10 cellular contexts compared by ENCODE assay signal in the genomic region with DNA sequence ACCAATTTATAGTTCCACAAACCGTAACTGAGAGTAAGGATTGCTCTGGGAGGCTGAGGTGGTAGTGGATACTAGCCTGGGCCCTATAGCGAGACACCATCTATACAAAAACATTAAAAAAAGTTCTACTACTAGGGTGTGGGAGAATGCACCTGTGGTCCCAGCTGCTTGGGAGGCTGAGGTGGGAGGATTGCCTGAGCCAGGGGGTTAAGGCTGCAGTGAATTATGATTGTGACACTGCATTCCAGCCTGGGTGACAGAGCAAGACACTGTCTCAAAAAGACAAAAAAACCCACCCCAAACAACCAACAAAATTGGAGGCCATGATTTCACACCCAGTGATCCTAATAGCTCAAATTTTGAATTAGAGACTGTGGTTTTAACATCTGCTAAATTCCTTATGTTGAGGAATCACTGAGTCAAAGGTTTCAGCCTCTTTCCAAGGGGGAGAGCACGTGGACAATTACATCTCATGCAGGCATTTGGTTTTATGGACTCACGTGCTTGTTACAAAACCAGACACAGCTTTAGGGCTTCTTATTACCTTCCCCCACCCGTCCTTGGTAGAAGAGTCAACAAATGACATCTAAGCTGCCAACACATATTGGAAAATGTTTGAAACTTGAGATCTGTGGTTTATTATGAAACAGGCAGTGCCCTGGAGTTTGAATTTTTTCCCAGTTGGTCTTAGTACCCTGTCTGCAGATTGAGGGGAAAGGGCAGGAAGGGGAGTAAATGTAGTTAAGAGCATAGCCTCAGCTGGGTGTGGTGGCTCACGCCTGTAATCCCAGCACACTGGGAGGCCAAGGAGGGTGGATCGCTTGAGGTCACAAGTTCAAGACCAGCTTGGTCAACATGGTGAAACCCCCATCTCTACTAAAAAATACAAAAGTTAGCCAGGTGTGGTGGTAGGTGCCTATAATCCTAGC. TPM values are rescaled to one million over a fixed set of nuclear protein-coding genes. Genes with fewer than 3 reads are reported as not detected.
DNase-seq lines count a peak whose midpoint lies in the region; TF ChIP-seq lines count a peak whose summit lies in the region.
"Had no signal": no experiment of that assay in that cellular context is flagged by ENCODE, and none has a peak within 500 bp of the region (broad histone marks: within the 10 kb centered on the region; RNA-seq: fewer than 3 reads in every experiment).

No MANE protein-coding gene starts in this region.

- H3K9me3 Mint-ChIP-seq in immature natural killer cell = no peaks in the 10 kb centered on the region

- no peak for TF ChIP-seq CTCF in 22Rv1 (IDR thresholded peaks at IDR 0.05)
- no peak for TF ChIP-seq CTCF in GM20000 (IDR thresholded peaks at IDR 0.05; ENCODE audit: extremely low read depth, missing control alignments)

- 0 out of 2 replicates have a peak overlapping the region, but pooled peaks have one; percentile 14 for H3K27ac ChIP-seq in 22Rv1

- H3K36me3 Mint-ChIP-seq in immature natural killer cell = peaks cover 0 to 8% (median 4%) of the 10 kb centered on the region in 3 donors

- H3K27me3 Mint-ChIP-seq in immature natural killer cell (ENCODE audit: low read depth in 3 of 3) = peaks cover 8 to 16% (median 11%) of the 10 kb centered on the region in 3 donors

- DNase-seq in HS-27A (ENCODE audit: low read depth) (peak; percentile 98), SW480 (ENCODE audit: low spot score) (peak; percentile 85), immature natural killer cell (no peak), NCI-H2227 (lab: John Stamatoyannopoulos, UW; ENCODE audit: unreplicated experiment) (no peak), GM20000 (ENCODE audit: low spot score) (no peak), 8988T (no peak), NK-92 (lab: John Stamatoyannopoulos, UW; ENCODE audit: unreplicated experiment) (no peak)
- DNase-seq: activated CD4-positive, alpha-beta T cell treated with anti-CD3 and anti-CD28 coated beads for 1 hour; DMS153 had no signal

- no peak overlapping the region for H3K4me3 Mint-ChIP-seq in immature natural killer cell

- peak overlapping the region; percentile 39 to 99 (median 86) for H3K27ac Mint-ChIP-seq in immature natural killer cell

- H3K4me1 Mint-ChIP-seq in immature natural killer cell = peaks cover 44 to 52% of the 10 kb centered on the region in 2 donors

RNA-seq across cellular contexts. Expression of a gene that starts 18.5 kb away (rescaled TPM):
- under 1 TPM in 1 of 3 donors, not detected in 2; 0.48 TPM for polyA plus RNA-seq in immature natural killer cell

RNA-seq across cellular contexts. Expression of a gene that starts 32.8 kb away (rescaled TPM):
- polyA plus RNA-seq in immature natural killer cell = 100 to 1,000 TPM in 2 of 3 donors, 10 to 100 TPM in 1; 88.4 to 124 (median 101) TPM

RNA-seq across cellular contexts. Expression of a gene that starts 50.3 kb away (rescaled TPM):
- polyA plus RNA-seq in immature natural killer cell = not detected

RNA-seq across cellular contexts. Expression of a gene that starts 53.7 kb away (rescaled TPM):
- polyA plus RNA-seq in immature natural killer cell = 100 to 1,000 TPM; 129 to 151 (median 150) TPM

RNA-seq across cellular contexts. Expression of a gene that starts 56.4 kb away (rescaled TPM):
- polyA plus RNA-seq in immature natural killer cell = not detected

Comparison
In these comparisons a context has a peak if more than half of its experiments do, and no peak if none do; other contexts are left out.
1. DNase-seq: peak in HS-27A (single experiment) and SW480 (single experiment); none in immature natural killer cell (0 of 3), NCI-H2227 (single experiment), GM20000 (single experiment), 8988T (single experiment) and NK-92 (single experiment).